ENCODE assay signal across 17 cellular contexts in the genomic region with DNA sequence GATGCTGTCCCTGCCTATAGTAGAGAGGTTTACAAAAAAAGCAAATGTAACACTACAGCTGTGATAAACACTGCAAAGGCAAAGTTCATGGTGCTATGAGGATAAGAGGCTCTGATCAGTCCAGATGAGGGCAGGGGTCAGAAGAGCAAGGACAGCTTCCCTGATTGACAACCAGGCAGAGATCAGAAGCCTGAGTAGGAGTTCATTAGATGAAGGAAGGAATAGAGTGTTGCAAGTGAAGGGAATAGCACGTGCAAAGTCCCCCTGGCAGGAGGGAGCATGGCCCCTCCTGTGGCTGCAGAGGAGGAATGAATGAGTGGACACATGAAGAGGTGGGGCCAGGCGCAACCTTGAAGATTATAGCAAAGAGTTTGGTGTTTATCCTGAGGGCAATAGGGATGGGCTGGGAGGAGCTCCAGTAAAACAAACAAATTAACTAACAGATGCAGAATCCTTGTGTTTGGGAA.
DNase-seq lines count a peak whose midpoint lies in the region; ATAC-seq and TF ChIP-seq lines count a peak whose summit lies in the region.
"Had no signal": no experiment of that assay in that cellular context is flagged by ENCODE, and none has a peak within 500 bp of the region (broad histone marks: within the 10 kb centered on the region; RNA-seq: fewer than 3 reads in every experiment).

No MANE protein-coding gene starts in this region.

- no peak for TF ChIP-seq POLR2A in esophagus squamous epithelium (IDR thresholded peaks at IDR 0.05)

- POLR2A ChIA-PET in HEK293 (lab: Yijun Ruan, JAX), result no interaction called here

- 83 to 85% methylated on average over 1 to 2 of the region's 2 CpGs for WGBS in endodermal cell (ENCODE audit: insufficient coverage in 1 of 2, insufficient read length in 1 of 2), 2 experiments
- WGBS in esophagus squamous epithelium, 2 donors, result 47 to 62% methylated on average over 2 of the region's 2 CpGs

- H3K27me3 Mint-ChIP-seq in nephron progenitor cell (ENCODE audit: low read depth, poor library complexity) (peaks cover 10% of the 10 kb centered on the region), endodermal cell (ENCODE audit: insufficient read depth) (peaks cover 4% of the 10 kb centered on the region)

- H3K36me3 ChIP-seq in HEK293 (ENCODE audit: control insufficient read depth in 2 of 2, insufficient read depth in 1 of 2, low read length in 2 of 2) (no peaks in the 10 kb centered on the region), tibial artery (no peaks in the 10 kb centered on the region), endodermal cell (ENCODE audit: control insufficient read depth, insufficient read depth, low read length) (no peaks in the 10 kb centered on the region), esophagus squamous epithelium (no peaks in the 10 kb centered on the region)

- H3K4me3 ChIP-seq in HEK293 (ENCODE audit: low read depth, low read length) (no peak overlapping the region), epithelial cell of esophagus (ENCODE audit: low read length) (no peak overlapping the region), tibial artery (no peak overlapping the region), endodermal cell (ENCODE audit: low read length) (no peak overlapping the region), esophagus squamous epithelium (no peak overlapping the region)
- H3K4me3 ChIP-seq: GM23248 had no signal

- H3K27me3 ChIP-seq in tibial artery, result no peaks in the 10 kb centered on the region
- no peaks in the 10 kb centered on the region for H3K27me3 ChIP-seq in endodermal cell (ENCODE audit: control insufficient read depth, insufficient read depth, low read length, poor library complexity, severe bottlenecking)
- H3K27me3 ChIP-seq in esophagus squamous epithelium, result peaks cover 0 to 11% (median 0%) of the 10 kb centered on the region in 4 donors

- H3K27ac ChIP-seq in 22Rv1 (peak overlapping the region; percentile 53), HEK293 (ENCODE audit: extremely low read depth, low read depth, low read length) (no peak overlapping the region), tibial artery (no peak overlapping the region), endodermal cell (ENCODE audit: low read depth, low read length) (no peak overlapping the region), esophagus squamous epithelium (no peak overlapping the region)
- H3K27ac ChIP-seq: GM23248 had no signal

- DNase-seq in epithelial cell of esophagus (ENCODE audit: low read depth) (peak; percentile 19), nephron progenitor cell (no peak), tibial artery (no peak), endodermal cell (no peak), esophagus squamous epithelium (lab: John Stamatoyannopoulos, UW) (no peak)
- DNase-seq: C1 segment of cervical spinal cord; Calu3; CD4-positive, alpha-beta memory T cell; COR-L47; DMS53; DMS79 treated with DMSO at 0.1 percent for 48 hours; GM23248; H7; HCEC 1CT had no signal

- intact Hi-C loops in tibial artery (cut with DNase I; ENCODE audit: low total_unique reads) (no loop called here), esophagus squamous epithelium (cut with DNase I) (no loop called here)

- H3K4me1 ChIP-seq in HEK293 (ENCODE audit: control insufficient read depth, insufficient read depth, low read length), result no peaks in the 10 kb centered on the region
- no peaks in the 10 kb centered on the region for H3K4me1 ChIP-seq in tibial artery
- no peaks in the 10 kb centered on the region for H3K4me1 ChIP-seq in endodermal cell (ENCODE audit: control insufficient read depth, insufficient read depth, low read length)
- H3K4me1 ChIP-seq in esophagus squamous epithelium, result no peaks in the 10 kb centered on the region

- H3K36me3 Mint-ChIP-seq in nephron progenitor cell (ENCODE audit: low read depth) (no peaks in the 10 kb centered on the region), endodermal cell (ENCODE audit: low read depth) (no peaks in the 10 kb centered on the region)
- H3K36me3 Mint-ChIP-seq: CD4-positive, alpha-beta memory T cell had no signal

- H3K4me3 Mint-ChIP-seq in nephron progenitor cell (no peak overlapping the region), endodermal cell (no peak overlapping the region)
- H3K4me3 Mint-ChIP-seq: CD4-positive, alpha-beta memory T cell had no signal

- H3K4me1 Mint-ChIP-seq in nephron progenitor cell (peaks cover 4% of the 10 kb centered on the region), endodermal cell (no peaks in the 10 kb centered on the region)
- H3K4me1 Mint-ChIP-seq: CD4-positive, alpha-beta memory T cell had no signal

- H3K27ac Mint-ChIP-seq in nephron progenitor cell, result peak overlapping the region; percentile 30
- H3K27ac Mint-ChIP-seq in endodermal cell, result no peak overlapping the region
- H3K27ac Mint-ChIP-seq: CD4-positive, alpha-beta memory T cell had no signal

- TF ChIP-seq CTCF in 22Rv1 (IDR thresholded peaks at IDR 0.05) (no peak), HEK293 (tag by site-specific recombination; IDR thresholded peaks at IDR 0.05) (no peak), epithelial cell of esophagus (IDR thresholded peaks at IDR 0.05; ENCODE audit: insufficient read depth, low read depth, low read length, missing control alignments) (no peak), nephron progenitor cell (IDR thresholded peaks at IDR 0.05) (no peak), tibial artery (IDR thresholded peaks at IDR 0.05) (no peak), endodermal cell (conservative IDR thresholded peaks at IDR 0.05) (no peak), esophagus squamous epithelium (IDR thresholded peaks at IDR 0.05) (no peak)

- H3K9me3 Mint-ChIP-seq in nephron progenitor cell (no peaks in the 10 kb centered on the region), endodermal cell (no peaks in the 10 kb centered on the region)

- no peak overlapping the region for H3K9ac ChIP-seq in endodermal cell (ENCODE audit: extremely low read depth, low read length, poor library complexity, severe bottlenecking)
- H3K9ac ChIP-seq: GM23248 had no signal

- H3K9me3 ChIP-seq in HEK293 (ENCODE audit: control insufficient read depth, insufficient read depth, low read depth, low read length) (no peaks in the 10 kb centered on the region), tibial artery (no peaks in the 10 kb centered on the region), endodermal cell (ENCODE audit: control insufficient read depth, low read length) (no peaks in the 10 kb centered on the region), esophagus squamous epithelium (no peaks in the 10 kb centered on the region)

- CTCF ChIA-PET in HEK293 (lab: Yijun Ruan, JAX), result no interaction called here

- no peak for ATAC-seq in GM18870 (IDR thresholded peaks at IDR 0.05; ENCODE audit: unreplicated experiment)

TF ChIP-seq in HEK293, 187 proteins besides CTCF, POLR2A, EP300 and RAD21:
- peak; percentile 77 for TF ChIP-seq KLF1 (tag by site-specific recombination; IDR thresholded peaks at IDR 0.05)
- TF ChIP-seq ZNF623 (tag by site-specific recombination; IDR thresholded peaks at IDR 0.05), result peak; percentile 39; the same call in 1 of the 2 replicates
- TF ChIP-seq ZNF274 (IDR thresholded peaks at IDR 0.05; ENCODE audit: low read length), result no peak
- TF ChIP-seq ZNF274 (tag by site-specific recombination; IDR thresholded peaks at IDR 0.05; ENCODE audit: borderline replicate concordance), result no peak
- no peak for TF ChIP-seq ZFP37 (tag by site-specific recombination; IDR thresholded peaks at IDR 0.05)
- TF ChIP-seq, protein P1, sequence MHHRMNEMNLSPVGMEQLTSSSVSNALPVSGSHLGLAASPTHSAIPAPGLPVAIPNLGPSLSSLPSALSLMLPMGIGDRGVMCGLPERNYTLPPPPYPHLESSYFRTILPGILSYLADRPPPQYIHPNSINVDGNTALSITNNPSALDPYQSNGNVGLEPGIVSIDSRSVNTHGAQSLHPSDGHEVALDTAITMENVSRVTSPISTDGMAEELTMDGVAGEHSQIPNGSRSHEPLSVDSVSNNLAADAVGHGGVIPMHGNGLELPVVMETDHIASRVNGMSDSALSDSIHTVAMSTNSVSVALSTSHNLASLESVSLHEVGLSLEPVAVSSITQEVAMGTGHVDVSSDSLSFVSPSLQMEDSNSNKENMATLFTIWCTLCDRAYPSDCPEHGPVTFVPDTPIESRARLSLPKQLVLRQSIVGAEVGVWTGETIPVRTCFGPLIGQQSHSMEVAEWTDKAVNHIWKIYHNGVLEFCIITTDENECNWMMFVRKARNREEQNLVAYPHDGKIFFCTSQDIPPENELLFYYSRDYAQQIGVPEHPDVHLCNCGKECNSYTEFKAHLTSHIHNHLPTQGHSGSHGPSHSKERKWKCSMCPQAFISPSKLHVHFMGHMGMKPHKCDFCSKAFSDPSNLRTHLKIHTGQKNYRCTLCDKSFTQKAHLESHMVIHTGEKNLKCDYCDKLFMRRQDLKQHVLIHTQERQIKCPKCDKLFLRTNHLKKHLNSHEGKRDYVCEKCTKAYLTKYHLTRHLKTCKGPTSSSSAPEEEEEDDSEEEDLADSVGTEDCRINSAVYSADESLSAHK (tag by site-specific recombination; IDR thresholded peaks at IDR 0.05), result no peak
- no peak for TF ChIP-seq ZNF629 (tag by site-specific recombination; IDR thresholded peaks at IDR 0.05)
